Comparison of ENCODE assay signal across 16 cellular contexts in the genomic region with DNA sequence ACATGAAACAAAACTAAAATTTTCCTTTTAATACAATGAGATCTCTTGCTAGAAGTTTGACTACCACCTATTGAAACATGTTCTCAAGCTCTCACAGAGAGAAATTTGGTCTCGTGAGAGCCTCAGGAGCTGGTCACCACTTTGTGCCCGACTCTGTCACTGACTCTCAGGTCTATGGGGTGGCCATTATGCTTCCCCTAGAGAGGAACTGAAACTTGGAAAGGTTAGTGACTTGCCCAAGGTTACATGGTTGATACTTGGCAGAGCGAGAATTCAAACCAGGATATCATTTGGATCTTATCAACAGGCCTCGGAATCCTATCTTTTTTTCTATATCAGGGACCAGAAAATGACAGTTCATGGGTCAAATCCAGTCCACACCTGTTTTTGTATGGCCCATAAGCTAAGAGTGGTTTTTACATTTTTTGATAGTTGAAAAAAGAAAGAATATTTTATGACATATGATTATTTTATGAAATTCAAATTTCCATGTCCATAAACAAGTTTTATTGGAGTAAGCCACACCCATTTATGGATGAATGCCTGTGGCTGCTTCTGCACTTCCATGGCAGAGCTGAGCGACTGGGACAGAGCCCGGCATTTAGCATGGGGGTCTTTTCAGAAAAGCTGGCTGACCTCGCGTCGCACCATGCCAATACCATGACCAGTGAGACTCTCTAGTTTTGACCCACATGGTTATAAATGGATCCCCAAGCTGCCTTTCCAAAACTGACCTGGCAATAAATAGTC. TPM values are rescaled to one million over a fixed set of nuclear protein-coding genes. Genes with fewer than 3 reads are reported as not detected.
DNase-seq lines count a peak whose midpoint lies in the region; ATAC-seq, FAIRE-seq and TF ChIP-seq lines count a peak whose summit lies in the region.
"Had no signal": no experiment of that assay in that cellular context is flagged by ENCODE, and none has a peak within 500 bp of the region (broad histone marks: within the 10 kb centered on the region; RNA-seq: fewer than 3 reads in every experiment).

No MANE protein-coding gene starts in this region.

- H3K9me3 Mint-ChIP-seq in glutamatergic neuron (ENCODE audit: unreplicated experiment): no peaks in the 10 kb centered on the region
- H3K9me3 Mint-ChIP-seq: activated naive CD4-positive, alpha-beta T cell treated with anti-CD3 and anti-CD28 coated beads for 36 hours; type B pancreatic cell had no signal

- H3K9me3 ChIP-seq in muscle layer of duodenum (ENCODE audit: control insufficient read depth in 1 of 2, low read length in 2 of 2) (no peaks in the 10 kb centered on the region), BE2C (no peaks in the 10 kb centered on the region), OCI-LY7 (ENCODE audit: low read length) (no peaks in the 10 kb centered on the region)

- DNase-seq in superior temporal gyrus (ENCODE audit: extremely low spot score): peak; percentile 14
- DNase-seq in BE2C: no peak
- DNase-seq in OCI-LY7 (ENCODE audit: low spot score): no peak
- DNase-seq in Right ventricle myocardium superior: no peak
- no peak for DNase-seq in glutamatergic neuron
- DNase-seq: activated CD4-positive, CD25-positive, alpha-beta regulatory T cell; activated naive CD4-positive, alpha-beta T cell treated with anti-CD3 and anti-CD28 coated beads for 36 hours; NCI-H748 treated with DMSO at 0.1 percent for 48 hours; stimulated activated CD4-positive, alpha-beta T cell treated with anti-CD3 and anti-CD28 coated beads, Interleukin-1b, Interleukin-23, amount 100 ng/mL, for 48 hours had no signal

- no peak for TF ChIP-seq CTCF in BE2C (IDR thresholded peaks at IDR 0.05; ENCODE audit: low read depth, low read length)
- no peak for TF ChIP-seq CTCF in OCI-LY7 (conservative IDR thresholded peaks at IDR 0.05; ENCODE audit: low read length)
- TF ChIP-seq CTCF in glutamatergic neuron (IDR thresholded peaks at IDR 0.05; ENCODE audit: partially characterized antibody, unreplicated experiment): no peak

- intact Hi-C loops in OCI-LY7 (cut with micrococcal nuclease; ENCODE audit: unreplicated experiment) (no loop called here), Right ventricle myocardium superior (cut with DNase I) (no loop called here)

- H3K36me3 Mint-ChIP-seq in glutamatergic neuron (ENCODE audit: unreplicated experiment): no peaks in the 10 kb centered on the region

- no peak overlapping the region for H3K4me3 Mint-ChIP-seq in glutamatergic neuron (ENCODE audit: unreplicated experiment)
- H3K4me3 Mint-ChIP-seq: activated naive CD4-positive, alpha-beta T cell treated with anti-CD3 and anti-CD28 coated beads for 36 hours; type B pancreatic cell had no signal

- H3K4me3 ChIP-seq in muscle layer of duodenum (ENCODE audit: low read depth in 1 of 2, low read length in 2 of 2) (no peak overlapping the region), BE2C (ENCODE audit: low read depth, low read length) (no peak overlapping the region), OCI-LY7 (ENCODE audit: low read depth, low read length, poor library complexity, severe bottlenecking) (no peak overlapping the region)

- BruUV-seq in OCI-LY7 (replicated peaks; lab: Mats Ljungman, UMichigan): no TSS peak

- POLR2A ChIA-PET in OCI-LY7 (lab: Charles Lee): no interaction called here

- peak; percentile 72 for FAIRE-seq in colon (lab: Jason Lieb, UNC)
- FAIRE-seq: bronchial epithelial cell, RCC 7860 had no signal

- no peaks in the 10 kb centered on the region for H3K27me3 Mint-ChIP-seq in glutamatergic neuron (ENCODE audit: unreplicated experiment)
- H3K27me3 Mint-ChIP-seq: type B pancreatic cell had no signal

- H3K27ac Mint-ChIP-seq in glutamatergic neuron (ENCODE audit: unreplicated experiment): no peak overlapping the region
- H3K27ac Mint-ChIP-seq: activated naive CD4-positive, alpha-beta T cell treated with anti-CD3 and anti-CD28 coated beads for 36 hours; type B pancreatic cell had no signal

- H3K4me1 Mint-ChIP-seq in glutamatergic neuron (ENCODE audit: low read depth, unreplicated experiment): no peaks in the 10 kb centered on the region

- ATAC-seq in HG02885 (IDR thresholded peaks at IDR 0.05; ENCODE audit: poor library complexity, unreplicated experiment) (peak; percentile 65), Right ventricle myocardium superior (ENCODE audit: poor library complexity) (no peak)

- no peaks in the 10 kb centered on the region for H3K9me2 ChIP-seq in OCI-LY7 (ENCODE audit: insufficient read depth, low read length)

- H3K27me3 ChIP-seq in muscle layer of duodenum (ENCODE audit: low read depth, low read length): no peaks in the 10 kb centered on the region
- H3K27me3 ChIP-seq in BE2C: no peaks in the 10 kb centered on the region

- peaks cover 23 to 29% of the 10 kb centered on the region in 2 donors for H3K4me1 ChIP-seq in muscle layer of duodenum (ENCODE audit: control insufficient read depth in 1 of 2, insufficient read depth in 2 of 2, low read length in 2 of 2)
- no peaks in the 10 kb centered on the region for H3K4me1 ChIP-seq in BE2C
- H3K4me1 ChIP-seq in OCI-LY7 (ENCODE audit: insufficient read depth, low read length, poor library complexity, severe bottlenecking): no peaks in the 10 kb centered on the region

- H3K27ac ChIP-seq in muscle layer of duodenum (ENCODE audit: low read length) (peak overlapping the region; percentile 2), OCI-LY7 (ENCODE audit: low read depth, low read length, poor library complexity, severe bottlenecking) (no peak overlapping the region)

- no peaks in the 10 kb centered on the region for H3K79me2 ChIP-seq in OCI-LY7 (ENCODE audit: insufficient read depth, low read depth, low read length)

- no peak overlapping the region for H2AFZ ChIP-seq in OCI-LY7 (ENCODE audit: low read length)

- no peaks in the 10 kb centered on the region for H4K20me1 ChIP-seq in OCI-LY7 (ENCODE audit: insufficient read depth, low read length)

- no peak overlapping the region for H3K4me2 ChIP-seq in OCI-LY7 (ENCODE audit: low read length)

- CTCF ChIA-PET in OCI-LY7 (lab: Charles Lee; ENCODE audit: unreplicated experiment): no interaction called here

- H3K36me3 ChIP-seq in muscle layer of duodenum (ENCODE audit: control insufficient read depth in 1 of 2, insufficient read depth in 2 of 2, low read length in 2 of 2) (no peaks in the 10 kb centered on the region), BE2C (no peaks in the 10 kb centered on the region), OCI-LY7 (ENCODE audit: insufficient read depth, low read length) (no peaks in the 10 kb centered on the region)

RNA-seq across cellular contexts. Expression of a gene that starts 44.8 kb away (rescaled TPM):
- not detected for polyA plus RNA-seq in BE2C (2012; ENCODE audit: insufficient read depth, insufficient read length, low read depth)
- total RNA-seq in OCI-LY7 (2014; rRNA removed; shearing (Covaris generic)): not detected in 2 replicates
- total RNA-seq in OCI-LY7 (2022): not detected in 2 replicates
- not detected for total RNA-seq in Right ventricle myocardium superior
- not detected for total RNA-seq in glutamatergic neuron (ENCODE audit: unreplicated experiment)
- total RNA-seq: activated naive CD4-positive, alpha-beta T cell treated with anti-CD3 and anti-CD28 coated beads for 36 hours; bronchial epithelial cell; glomerular endothelial cell had no signal
